ENCODE assay signal across 8 cellular contexts in genomic region chr16:25110392-25110947, GRCh38. TPM values are rescaled to one million over a fixed set of nuclear protein-coding genes. Genes with fewer than 3 reads are reported as not detected.
DNase-seq lines count a peak whose midpoint lies in the region; ATAC-seq, FAIRE-seq and TF ChIP-seq lines count a peak whose summit lies in the region.

No MANE protein-coding gene starts in this region.

- no peaks in the 10 kb centered on the region for H3K9me3 Mint-ChIP-seq in natural killer cell treated with Interleukin-12 subunit alpha and Interleukin-12 subunit beta and Interleukin-15 and Interleukin-18, amount 100 ng/mL, for 72 hours

- no peak for TF ChIP-seq CTCF in bronchial epithelial cell (IDR thresholded peaks at IDR 0.05; ENCODE audit: insufficient read depth, low read length, severe bottlenecking)

- TF ChIP-seq POLR2A in GM12891 (IDR thresholded peaks at IDR 0.05; ENCODE audit: low read depth, low read length) = no peak

- H3K27ac ChIP-seq in substantia nigra (ENCODE audit: low read depth, low read length, poor library complexity, severe bottlenecking) = no peak overlapping the region

- no peak for ATAC-seq in natural killer cell treated with Interleukin-12 subunit alpha and Interleukin-12 subunit beta and Interleukin-15 and Interleukin-18, amount 100 ng/mL, for 72 hours
- no peak for ATAC-seq in GM21381 (IDR thresholded peaks at IDR 0.05; ENCODE audit: unreplicated experiment)

- peak overlapping the region; percentile 87 for H3K4me3 ChIP-seq in bronchial epithelial cell (ENCODE audit: low read depth, low read length)

- no peaks in the 10 kb centered on the region for H3K27me3 ChIP-seq in bronchial epithelial cell (ENCODE audit: control insufficient read depth, insufficient read depth, low read length)

- FAIRE-seq in GM12891 (lab: Jason Lieb, UNC) (no peak), bronchial epithelial cell (lab: Jason Lieb, UNC) (no peak)

- H3K4me1 Mint-ChIP-seq in natural killer cell treated with Interleukin-12 subunit alpha and Interleukin-12 subunit beta and Interleukin-15 and Interleukin-18, amount 100 ng/mL, for 72 hours (ENCODE audit: low read depth in 2 of 2) = peaks cover 52 to 60% of the 10 kb centered on the region in 2 donors

- H3K36me3 Mint-ChIP-seq in natural killer cell treated with Interleukin-12 subunit alpha and Interleukin-12 subunit beta and Interleukin-15 and Interleukin-18, amount 100 ng/mL, for 72 hours = peaks cover 6% of the 10 kb centered on the region

- no peak for DNase-seq in GM12891 (ENCODE audit: insufficient read length, low spot score)
- peak; percentile 2 for DNase-seq in NCI-H524 treated with DMSO at 0.1 percent for 48 hours (lab: John Stamatoyannopoulos, UW)
- no peak for DNase-seq in bronchial epithelial cell (ENCODE audit: low read depth)
- DNase-seq in natural killer cell treated with Interleukin-12 subunit alpha and Interleukin-12 subunit beta and Interleukin-15 and Interleukin-18, amount 100 ng/mL, for 72 hours (ENCODE audit: low spot score) = no peak
- no peak for DNase-seq in substantia nigra (lab: John Stamatoyannopoulos, UW)
- no peak for DNase-seq in occipital lobe (lab: John Stamatoyannopoulos, UW)
- DNase-seq in activated effector memory CD4-positive, alpha-beta T cell treated with Interleukin-2 at 50 U/mL for 16 hours = no peak

- no peaks in the 10 kb centered on the region for H3K27me3 Mint-ChIP-seq in natural killer cell treated with Interleukin-12 subunit alpha and Interleukin-12 subunit beta and Interleukin-15 and Interleukin-18, amount 100 ng/mL, for 72 hours

- peak overlapping the region; percentile 87 for H3K4me3 Mint-ChIP-seq in natural killer cell treated with Interleukin-12 subunit alpha and Interleukin-12 subunit beta and Interleukin-15 and Interleukin-18, amount 100 ng/mL, for 72 hours

- no peaks in the 10 kb centered on the region for H3K36me3 ChIP-seq in bronchial epithelial cell (ENCODE audit: control insufficient read depth, insufficient read depth, low read length)

- peak overlapping the region; percentile 88 to 96 for H3K27ac Mint-ChIP-seq in natural killer cell treated with Interleukin-12 subunit alpha and Interleukin-12 subunit beta and Interleukin-15 and Interleukin-18, amount 100 ng/mL, for 72 hours

TF ChIP-seq in GM12891, 5 proteins besides CTCF, POLR2A, EP300 and RAD21:
- TF ChIP-seq POLR2AphosphoS5 (IDR thresholded peaks at IDR 0.05; ENCODE audit: low read depth, low read length) (no peak), POU2F2 (IDR thresholded peaks at IDR 0.05; ENCODE audit: low read depth, low read length) (no peak), SPI1 (IDR thresholded peaks at IDR 0.05; ENCODE audit: low read depth, low read length) (0 out of 2 replicates have a peak, but pooled peaks have one; percentile 17)

RNA-seq across cellular contexts. Expression of gene LCMT1, which starts 1.1 kb away (rescaled TPM):
- polyA plus RNA-seq in GM12891 (2012; ENCODE audit: low read depth, missing spikeins) = 32.3 TPM
- 32.1 and 36.4 TPM in 2 replicates for total RNA-seq in bronchial epithelial cell
- total RNA-seq in natural killer cell treated with Interleukin-12 subunit alpha and Interleukin-12 subunit beta and Interleukin-15 and Interleukin-18, amount 100 ng/mL, for 72 hours = 10 to 100 TPM; 42.6 to 50.0 TPM
- total RNA-seq in occipital lobe = 42.3 TPM
